Comparison of ENCODE assay signal across 1 cellular context in the genomic region with DNA sequence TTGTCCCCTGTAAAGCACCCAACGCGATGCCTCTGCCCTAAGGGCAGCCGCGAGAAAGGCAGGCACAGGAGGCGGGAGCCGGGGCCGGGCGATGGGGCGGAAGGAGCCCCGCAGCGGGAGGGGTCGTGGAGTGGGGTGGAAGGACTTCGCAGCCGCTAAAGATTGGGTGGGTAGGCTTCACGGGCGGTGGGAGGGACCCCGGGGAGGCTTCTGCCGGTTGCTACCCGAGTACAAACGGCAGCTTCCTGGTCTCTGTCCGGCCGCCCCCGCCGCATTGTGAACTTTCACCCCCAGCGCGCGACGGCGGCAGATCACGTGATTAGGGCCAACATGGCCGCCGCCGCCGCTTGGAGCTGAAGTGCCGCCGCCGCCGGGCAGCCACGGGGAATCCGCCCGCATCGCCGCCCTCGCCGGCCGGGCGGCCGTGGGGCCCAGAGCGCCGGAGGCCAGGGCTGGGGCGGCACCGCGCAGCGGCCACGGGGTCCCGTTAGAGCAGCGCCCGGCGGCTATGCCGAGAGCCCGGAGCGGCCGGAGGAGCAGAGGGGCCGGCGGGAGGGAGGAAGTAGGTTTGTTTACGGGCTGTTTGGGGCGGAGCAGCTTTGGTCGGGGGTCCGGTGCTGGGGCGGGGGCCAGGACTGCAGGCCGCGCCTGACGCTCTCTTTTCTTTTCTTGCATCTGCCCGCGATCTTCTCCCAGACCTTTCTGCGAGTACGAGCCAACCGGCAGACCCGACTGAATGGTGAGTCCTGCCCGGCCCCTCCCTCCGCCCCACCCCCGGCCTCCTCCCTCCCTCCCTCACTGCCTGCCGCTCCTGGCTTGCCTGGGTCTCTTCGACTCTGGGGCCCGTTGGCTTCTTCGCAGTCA.
TF ChIP-seq lines count a peak whose summit lies in the region.

No MANE protein-coding gene starts in this region.

TF ChIP-seq in HepG2, 621 proteins besides CTCF, POLR2A, EP300 and RAD21 (continued from another document and continues in another):
- TF ChIP-seq ZNF367 (CRISPR knock-in tag; IDR thresholded peaks at IDR 0.05; ENCODE audit: borderline replicate concordance) (no peak; the same call in 1 of the 2 replicates), RBM39 (IDR thresholded peaks at IDR 0.05; ENCODE audit: low read depth, low read length, poor library complexity, severe bottlenecking) (peak; percentile 75), PAX8 (CRISPR knock-in tag; IDR thresholded peaks at IDR 0.05; ENCODE audit: borderline replicate concordance) (0 out of 2 replicates have a peak, but pooled peaks have one; percentile 52), BORCS8-MEF2B (CRISPR knock-in tag; IDR thresholded peaks at IDR 0.05) (peak; percentile 8; the same call in 1 of the 2 replicates), ZFP82 (CRISPR knock-in tag; IDR thresholded peaks at IDR 0.05; ENCODE audit: borderline replicate concordance) (0 out of 2 replicates have a peak, but pooled peaks have one; percentile 34), FOSL2 (CRISPR knock-in tag; IDR thresholded peaks at IDR 0.05) (0 out of 2 replicates have a peak, but pooled peaks have one; percentile 13), ZNF225 (CRISPR knock-in tag; IDR thresholded peaks at IDR 0.05) (peak; percentile 25; the same call in 1 of the 2 replicates), ZMYM4 (CRISPR knock-in tag; IDR thresholded peaks at IDR 0.05) (peak; percentile 37; the same call in 1 of the 2 replicates), REPIN1 (CRISPR knock-in tag; IDR thresholded peaks at IDR 0.05; ENCODE audit: borderline replicate concordance, low read depth) (0 out of 2 replicates have a peak, but pooled peaks have one; percentile 19), DR1 (CRISPR knock-in tag; IDR thresholded peaks at IDR 0.05) (peak; percentile 65; the same call in 1 of the 2 replicates), CEBPG (CRISPR knock-in tag; IDR thresholded peaks at IDR 0.05) (no peak), FOXA3 (CRISPR knock-in tag; IDR thresholded peaks at IDR 0.05) (no peak; the same call in 1 of the 2 replicates), ZSCAN12 (CRISPR knock-in tag; IDR thresholded peaks at IDR 0.05) (no peak), PRMT3 (CRISPR knock-in tag; IDR thresholded peaks at IDR 0.05; ENCODE audit: borderline replicate concordance, low read depth) (no peak), SALL1 (CRISPR knock-in tag; IDR thresholded peaks at IDR 0.05) (peak; percentile 63), ZNF678 (CRISPR knock-in tag; IDR thresholded peaks at IDR 0.05) (0 out of 2 replicates have a peak, but pooled peaks have one; percentile 63), PPARG (CRISPR knock-in tag; conservative IDR thresholded peaks at IDR 0.05) (0 out of 2 replicates have a peak, but pooled peaks have one; percentile 59), HOXA5 (CRISPR knock-in tag; IDR thresholded peaks at IDR 0.05) (0 out of 2 replicates have a peak, but pooled peaks have one; percentile 24), NR2C2 (CRISPR knock-in tag; IDR thresholded peaks at IDR 0.05; ENCODE audit: borderline replicate concordance) (peak; percentile 99), SAP130 (CRISPR knock-in tag; IDR thresholded peaks at IDR 0.05; ENCODE audit: low read depth) (peak; percentile 83), GABPB1 (CRISPR knock-in tag; IDR thresholded peaks at IDR 0.05) (peak; percentile 83)
- TF ChIP-seq, protein P1, sequence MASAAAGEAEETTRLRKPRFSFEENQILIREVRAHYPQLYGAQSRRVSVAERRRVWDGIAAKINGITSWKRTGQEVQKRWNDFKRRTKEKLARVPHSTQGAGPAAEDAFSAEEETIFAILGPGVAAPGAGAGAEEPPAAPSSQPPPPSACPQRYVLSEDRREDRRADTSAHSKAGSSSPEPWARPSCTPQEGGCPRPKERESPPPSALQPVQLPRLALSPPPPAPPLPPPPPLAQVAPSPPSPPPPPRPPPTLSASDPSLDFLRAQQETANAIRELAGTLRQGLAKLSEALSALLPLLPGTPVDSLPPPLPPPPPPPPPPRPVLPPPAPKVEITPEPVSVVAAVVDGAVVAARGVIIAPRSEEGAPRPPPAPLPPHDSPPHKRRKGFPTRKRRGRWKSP (CRISPR knock-in tag; IDR thresholded peaks at IDR 0.05) = 0 out of 2 replicates have a peak, but pooled peaks have one; percentile 35
- TF ChIP-seq, protein P2, sequence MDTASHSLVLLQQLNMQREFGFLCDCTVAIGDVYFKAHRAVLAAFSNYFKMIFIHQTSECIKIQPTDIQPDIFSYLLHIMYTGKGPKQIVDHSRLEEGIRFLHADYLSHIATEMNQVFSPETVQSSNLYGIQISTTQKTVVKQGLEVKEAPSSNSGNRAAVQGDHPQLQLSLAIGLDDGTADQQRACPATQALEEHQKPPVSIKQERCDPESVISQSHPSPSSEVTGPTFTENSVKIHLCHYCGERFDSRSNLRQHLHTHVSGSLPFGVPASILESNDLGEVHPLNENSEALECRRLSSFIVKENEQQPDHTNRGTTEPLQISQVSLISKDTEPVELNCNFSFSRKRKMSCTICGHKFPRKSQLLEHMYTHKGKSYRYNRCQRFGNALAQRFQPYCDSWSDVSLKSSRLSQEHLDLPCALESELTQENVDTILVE (CRISPR knock-in tag; IDR thresholded peaks at IDR 0.05) = peak; percentile 69; the same call in 1 of the 2 replicates
- TF ChIP-seq, protein P3, sequence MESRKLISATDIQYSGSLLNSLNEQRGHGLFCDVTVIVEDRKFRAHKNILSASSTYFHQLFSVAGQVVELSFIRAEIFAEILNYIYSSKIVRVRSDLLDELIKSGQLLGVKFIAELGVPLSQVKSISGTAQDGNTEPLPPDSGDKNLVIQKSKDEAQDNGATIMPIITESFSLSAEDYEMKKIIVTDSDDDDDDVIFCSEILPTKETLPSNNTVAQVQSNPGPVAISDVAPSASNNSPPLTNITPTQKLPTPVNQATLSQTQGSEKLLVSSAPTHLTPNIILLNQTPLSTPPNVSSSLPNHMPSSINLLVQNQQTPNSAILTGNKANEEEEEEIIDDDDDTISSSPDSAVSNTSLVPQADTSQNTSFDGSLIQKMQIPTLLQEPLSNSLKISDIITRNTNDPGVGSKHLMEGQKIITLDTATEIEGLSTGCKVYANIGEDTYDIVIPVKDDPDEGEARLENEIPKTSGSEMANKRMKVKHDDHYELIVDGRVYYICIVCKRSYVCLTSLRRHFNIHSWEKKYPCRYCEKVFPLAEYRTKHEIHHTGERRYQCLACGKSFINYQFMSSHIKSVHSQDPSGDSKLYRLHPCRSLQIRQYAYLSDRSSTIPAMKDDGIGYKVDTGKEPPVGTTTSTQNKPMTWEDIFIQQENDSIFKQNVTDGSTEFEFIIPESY (CRISPR knock-in tag; IDR thresholded peaks at IDR 0.05) = peak; percentile 47
- TF ChIP-seq, protein P4, sequence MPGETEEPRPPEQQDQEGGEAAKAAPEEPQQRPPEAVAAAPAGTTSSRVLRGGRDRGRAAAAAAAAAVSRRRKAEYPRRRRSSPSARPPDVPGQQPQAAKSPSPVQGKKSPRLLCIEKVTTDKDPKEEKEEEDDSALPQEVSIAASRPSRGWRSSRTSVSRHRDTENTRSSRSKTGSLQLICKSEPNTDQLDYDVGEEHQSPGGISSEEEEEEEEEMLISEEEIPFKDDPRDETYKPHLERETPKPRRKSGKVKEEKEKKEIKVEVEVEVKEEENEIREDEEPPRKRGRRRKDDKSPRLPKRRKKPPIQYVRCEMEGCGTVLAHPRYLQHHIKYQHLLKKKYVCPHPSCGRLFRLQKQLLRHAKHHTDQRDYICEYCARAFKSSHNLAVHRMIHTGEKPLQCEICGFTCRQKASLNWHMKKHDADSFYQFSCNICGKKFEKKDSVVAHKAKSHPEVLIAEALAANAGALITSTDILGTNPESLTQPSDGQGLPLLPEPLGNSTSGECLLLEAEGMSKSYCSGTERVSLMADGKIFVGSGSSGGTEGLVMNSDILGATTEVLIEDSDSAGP (CRISPR knock-in tag; IDR thresholded peaks at IDR 0.05; ENCODE audit: borderline replicate concordance) = peak; percentile 49
- TF ChIP-seq, protein P5, sequence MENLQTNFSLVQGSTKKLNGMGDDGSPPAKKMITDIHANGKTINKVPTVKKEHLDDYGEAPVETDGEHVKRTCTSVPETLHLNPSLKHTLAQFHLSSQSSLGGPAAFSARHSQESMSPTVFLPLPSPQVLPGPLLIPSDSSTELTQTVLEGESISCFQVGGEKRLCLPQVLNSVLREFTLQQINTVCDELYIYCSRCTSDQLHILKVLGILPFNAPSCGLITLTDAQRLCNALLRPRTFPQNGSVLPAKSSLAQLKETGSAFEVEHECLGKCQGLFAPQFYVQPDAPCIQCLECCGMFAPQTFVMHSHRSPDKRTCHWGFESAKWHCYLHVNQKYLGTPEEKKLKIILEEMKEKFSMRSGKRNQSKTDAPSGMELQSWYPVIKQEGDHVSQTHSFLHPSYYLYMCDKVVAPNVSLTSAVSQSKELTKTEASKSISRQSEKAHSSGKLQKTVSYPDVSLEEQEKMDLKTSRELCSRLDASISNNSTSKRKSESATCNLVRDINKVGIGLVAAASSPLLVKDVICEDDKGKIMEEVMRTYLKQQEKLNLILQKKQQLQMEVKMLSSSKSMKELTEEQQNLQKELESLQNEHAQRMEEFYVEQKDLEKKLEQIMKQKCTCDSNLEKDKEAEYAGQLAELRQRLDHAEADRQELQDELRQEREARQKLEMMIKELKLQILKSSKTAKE (CRISPR knock-in tag; IDR thresholded peaks at IDR 0.05; ENCODE audit: borderline replicate concordance) = no peak
- TF ChIP-seq, protein P6, sequence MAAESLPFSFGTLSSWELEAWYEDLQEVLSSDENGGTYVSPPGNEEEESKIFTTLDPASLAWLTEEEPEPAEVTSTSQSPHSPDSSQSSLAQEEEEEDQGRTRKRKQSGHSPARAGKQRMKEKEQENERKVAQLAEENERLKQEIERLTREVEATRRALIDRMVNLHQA (CRISPR knock-in tag; IDR thresholded peaks at IDR 0.05) = no peak
- TF ChIP-seq, protein P7, sequence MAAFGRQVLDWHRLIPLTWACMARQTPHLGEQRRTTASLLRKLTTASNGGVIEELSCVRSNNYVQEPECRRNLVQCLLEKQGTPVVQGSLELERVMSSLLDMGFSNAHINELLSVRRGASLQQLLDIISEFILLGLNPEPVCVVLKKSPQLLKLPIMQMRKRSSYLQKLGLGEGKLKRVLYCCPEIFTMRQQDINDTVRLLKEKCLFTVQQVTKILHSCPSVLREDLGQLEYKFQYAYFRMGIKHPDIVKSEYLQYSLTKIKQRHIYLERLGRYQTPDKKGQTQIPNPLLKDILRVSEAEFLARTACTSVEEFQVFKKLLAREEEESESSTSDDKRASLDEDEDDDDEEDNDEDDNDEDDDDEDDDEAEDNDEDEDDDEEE (CRISPR knock-in tag; IDR thresholded peaks at IDR 0.05) = no peak; the same call in 1 of the 2 replicates
- TF ChIP-seq, protein P8, sequence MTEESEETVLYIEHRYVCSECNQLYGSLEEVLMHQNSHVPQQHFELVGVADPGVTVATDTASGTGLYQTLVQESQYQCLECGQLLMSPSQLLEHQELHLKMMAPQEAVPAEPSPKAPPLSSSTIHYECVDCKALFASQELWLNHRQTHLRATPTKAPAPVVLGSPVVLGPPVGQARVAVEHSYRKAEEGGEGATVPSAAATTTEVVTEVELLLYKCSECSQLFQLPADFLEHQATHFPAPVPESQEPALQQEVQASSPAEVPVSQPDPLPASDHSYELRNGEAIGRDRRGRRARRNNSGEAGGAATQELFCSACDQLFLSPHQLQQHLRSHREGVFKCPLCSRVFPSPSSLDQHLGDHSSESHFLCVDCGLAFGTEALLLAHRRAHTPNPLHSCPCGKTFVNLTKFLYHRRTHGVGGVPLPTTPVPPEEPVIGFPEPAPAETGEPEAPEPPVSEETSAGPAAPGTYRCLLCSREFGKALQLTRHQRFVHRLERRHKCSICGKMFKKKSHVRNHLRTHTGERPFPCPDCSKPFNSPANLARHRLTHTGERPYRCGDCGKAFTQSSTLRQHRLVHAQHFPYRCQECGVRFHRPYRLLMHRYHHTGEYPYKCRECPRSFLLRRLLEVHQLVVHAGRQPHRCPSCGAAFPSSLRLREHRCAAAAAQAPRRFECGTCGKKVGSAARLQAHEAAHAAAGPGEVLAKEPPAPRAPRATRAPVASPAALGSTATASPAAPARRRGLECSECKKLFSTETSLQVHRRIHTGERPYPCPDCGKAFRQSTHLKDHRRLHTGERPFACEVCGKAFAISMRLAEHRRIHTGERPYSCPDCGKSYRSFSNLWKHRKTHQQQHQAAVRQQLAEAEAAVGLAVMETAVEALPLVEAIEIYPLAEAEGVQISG (CRISPR knock-in tag; IDR thresholded peaks at IDR 0.05) = peak; percentile 83
- TF ChIP-seq, protein P9, sequence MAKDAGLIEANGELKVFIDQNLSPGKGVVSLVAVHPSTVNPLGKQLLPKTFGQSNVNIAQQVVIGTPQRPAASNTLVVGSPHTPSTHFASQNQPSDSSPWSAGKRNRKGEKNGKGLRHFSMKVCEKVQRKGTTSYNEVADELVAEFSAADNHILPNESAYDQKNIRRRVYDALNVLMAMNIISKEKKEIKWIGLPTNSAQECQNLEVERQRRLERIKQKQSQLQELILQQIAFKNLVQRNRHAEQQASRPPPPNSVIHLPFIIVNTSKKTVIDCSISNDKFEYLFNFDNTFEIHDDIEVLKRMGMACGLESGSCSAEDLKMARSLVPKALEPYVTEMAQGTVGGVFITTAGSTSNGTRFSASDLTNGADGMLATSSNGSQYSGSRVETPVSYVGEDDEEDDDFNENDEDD (CRISPR knock-in tag; IDR thresholded peaks at IDR 0.05; ENCODE audit: borderline replicate concordance) = peak; percentile 54; the same call in 1 of the 2 replicates
- TF ChIP-seq, protein P10, sequence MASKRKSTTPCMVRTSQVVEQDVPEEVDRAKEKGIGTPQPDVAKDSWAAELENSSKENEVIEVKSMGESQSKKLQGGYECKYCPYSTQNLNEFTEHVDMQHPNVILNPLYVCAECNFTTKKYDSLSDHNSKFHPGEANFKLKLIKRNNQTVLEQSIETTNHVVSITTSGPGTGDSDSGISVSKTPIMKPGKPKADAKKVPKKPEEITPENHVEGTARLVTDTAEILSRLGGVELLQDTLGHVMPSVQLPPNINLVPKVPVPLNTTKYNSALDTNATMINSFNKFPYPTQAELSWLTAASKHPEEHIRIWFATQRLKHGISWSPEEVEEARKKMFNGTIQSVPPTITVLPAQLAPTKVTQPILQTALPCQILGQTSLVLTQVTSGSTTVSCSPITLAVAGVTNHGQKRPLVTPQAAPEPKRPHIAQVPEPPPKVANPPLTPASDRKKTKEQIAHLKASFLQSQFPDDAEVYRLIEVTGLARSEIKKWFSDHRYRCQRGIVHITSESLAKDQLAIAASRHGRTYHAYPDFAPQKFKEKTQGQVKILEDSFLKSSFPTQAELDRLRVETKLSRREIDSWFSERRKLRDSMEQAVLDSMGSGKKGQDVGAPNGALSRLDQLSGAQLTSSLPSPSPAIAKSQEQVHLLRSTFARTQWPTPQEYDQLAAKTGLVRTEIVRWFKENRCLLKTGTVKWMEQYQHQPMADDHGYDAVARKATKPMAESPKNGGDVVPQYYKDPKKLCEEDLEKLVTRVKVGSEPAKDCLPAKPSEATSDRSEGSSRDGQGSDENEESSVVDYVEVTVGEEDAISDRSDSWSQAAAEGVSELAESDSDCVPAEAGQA (IDR thresholded peaks at IDR 0.05; ENCODE audit: low read depth) = peak; percentile 77
- TF ChIP-seq, protein P10 (CRISPR knock-in tag; IDR thresholded peaks at IDR 0.05; ENCODE audit: borderline replicate concordance) = no peak
